Comparison of ENCODE assay signal across 12 cellular contexts in the genomic region with DNA sequence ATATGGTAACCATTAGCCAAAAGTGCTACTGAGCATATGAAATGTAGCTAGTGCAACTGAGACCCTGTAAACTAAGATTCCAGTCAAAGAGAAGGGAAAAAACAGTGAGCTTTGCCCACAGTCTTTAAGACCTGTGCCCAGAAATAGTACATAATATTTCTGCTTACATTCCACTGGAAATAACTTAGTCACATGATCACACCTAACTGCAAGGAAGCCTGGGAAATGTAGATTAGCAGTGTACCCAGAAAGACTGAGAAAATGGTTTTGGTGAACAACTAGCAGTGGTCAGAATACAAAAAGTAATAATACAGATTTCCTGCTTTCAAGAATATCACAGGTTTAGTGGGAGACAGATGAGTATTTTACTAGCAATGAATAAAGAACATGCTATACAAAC.
"Had no signal": no experiment of that assay in that cellular context is flagged by ENCODE, and none has a peak within 500 bp of the region (broad histone marks: within the 10 kb centered on the region; RNA-seq: fewer than 3 reads in every experiment).

No MANE protein-coding gene starts in this region.

- H3K4me3 Mint-ChIP-seq: activated B cell treated with CpG ODN at 0.5 μM for 24 hours; activated CD4-positive, alpha-beta T cell treated with anti-CD3 and anti-CD28 coated beads, Interleukin-2, amount 10 ng/mL, durations not matched to agents 24 days and 14 days; activated CD8-positive, alpha-beta T cell treated with anti-CD3 and anti-CD28 coated beads, Interleukin-2, amount 10 ng/mL, durations not matched to agents 7 days and 5 days; activated naive CD8-positive, alpha-beta T cell treated with anti-CD3 and anti-CD28 coated beads, Interleukin-2, amount 10 ng/mL, durations not matched to agents 7 days and 5 days had no signal

- ATAC-seq: activated CD8-positive, alpha-beta T cell treated with anti-CD3 and anti-CD28 coated beads, Interleukin-2, amount 10 ng/mL, durations not matched to agents 7 days and 5 days had no signal

- H3K27ac Mint-ChIP-seq: activated B cell treated with CpG ODN at 0.5 μM for 24 hours; activated CD4-positive, alpha-beta T cell treated with anti-CD3 and anti-CD28 coated beads, Interleukin-2, amount 10 ng/mL, durations not matched to agents 24 days and 14 days; activated CD8-positive, alpha-beta T cell treated with anti-CD3 and anti-CD28 coated beads, Interleukin-2, amount 10 ng/mL, durations not matched to agents 7 days and 5 days; activated naive CD8-positive, alpha-beta T cell treated with anti-CD3 and anti-CD28 coated beads, Interleukin-2, amount 10 ng/mL, durations not matched to agents 7 days and 5 days had no signal

- H3K36me3 Mint-ChIP-seq: naive B cell had no signal

- DNase-seq: activated B cell treated with CpG ODN at 0.5 μM for 24 hours; activated CD4-positive, alpha-beta T cell treated with anti-CD3 and anti-CD28 coated beads, Interleukin-2, amount 10 ng/mL, durations not matched to agents 24 days and 14 days; activated CD8-positive, alpha-beta memory T cell treated with anti-CD3 and anti-CD28 coated beads, Interleukin-2, amount 50 U/mL, for 4 hours; activated CD8-positive, alpha-beta T cell treated with anti-CD3 and anti-CD28 coated beads, Interleukin-2, amount 10 ng/mL, durations not matched to agents 7 days and 5 days; activated gamma-delta T cell treated with Interleukin-2 at 50 U/mL for 16 hours; activated naive CD8-positive, alpha-beta T cell treated with anti-CD3 and anti-CD28 coated beads, Interleukin-2, amount 10 ng/mL, durations not matched to agents 7 days and 5 days; activated T-cell treated with anti-CD3 and anti-CD28 coated beads, Interleukin-2, amount 50 U/mL, for 48 hours; aorta; islet precursor cell; naive B cell; nucleus accumbens; posterior cingulate gyrus had no signal

- H3K27me3 Mint-ChIP-seq: activated B cell treated with CpG ODN at 0.5 μM for 24 hours; activated CD4-positive, alpha-beta T cell treated with anti-CD3 and anti-CD28 coated beads, Interleukin-2, amount 10 ng/mL, durations not matched to agents 24 days and 14 days; activated naive CD8-positive, alpha-beta T cell treated with anti-CD3 and anti-CD28 coated beads, Interleukin-2, amount 10 ng/mL, durations not matched to agents 7 days and 5 days; naive B cell had no signal
